11 cellular contexts compared by ENCODE assay signal in the genomic region with DNA sequence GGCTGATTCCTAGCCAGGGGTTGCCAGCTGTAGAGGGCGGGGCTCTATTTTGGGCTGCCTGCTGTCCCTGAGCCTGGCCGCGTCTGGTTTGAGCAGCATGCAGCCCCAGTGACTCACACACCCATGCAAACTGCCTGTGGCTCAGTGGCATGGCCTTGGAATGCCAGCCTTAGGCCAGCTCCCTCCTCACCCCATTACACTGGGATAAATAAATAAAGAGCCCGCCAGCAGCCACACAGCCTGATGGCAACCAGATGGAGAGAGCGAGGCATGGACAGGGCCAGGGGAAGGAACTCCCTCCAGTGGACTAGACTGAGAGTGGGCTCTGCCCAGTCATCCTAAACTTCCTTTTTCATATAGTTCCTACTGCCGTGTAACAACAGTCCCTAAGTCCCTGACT. TPM values are rescaled to one million over a fixed set of nuclear protein-coding genes. Genes with fewer than 3 reads are reported as not detected.
DNase-seq lines count a peak whose midpoint lies in the region; ATAC-seq and TF ChIP-seq lines count a peak whose summit lies in the region.
"Had no signal": no experiment of that assay in that cellular context is flagged by ENCODE, and none has a peak within 500 bp of the region (broad histone marks: within the 10 kb centered on the region; RNA-seq: fewer than 3 reads in every experiment).

No MANE protein-coding gene starts in this region.

- peaks cover 27% of the 10 kb centered on the region for H3K36me3 Mint-ChIP-seq in activated CD4-positive, alpha-beta memory T cell treated with anti-CD3 and anti-CD28 coated beads, Interleukin-2, amount 10 ng/mL, durations not matched to agents 7 days and 5 days (ENCODE audit: low read depth)

- no peak overlapping the region for H3K4me3 Mint-ChIP-seq in activated CD4-positive, alpha-beta memory T cell treated with anti-CD3 and anti-CD28 coated beads, Interleukin-2, amount 10 ng/mL, durations not matched to agents 7 days and 5 days
- H3K4me3 Mint-ChIP-seq: activated CD4-positive, alpha-beta memory T cell treated with anti-CD3 and anti-CD28 coated beads for 36 hours had no signal

- H3K9me3 Mint-ChIP-seq in activated CD4-positive, alpha-beta memory T cell treated with anti-CD3 and anti-CD28 coated beads, Interleukin-2, amount 10 ng/mL, durations not matched to agents 7 days and 5 days, result no peaks in the 10 kb centered on the region
- H3K9me3 Mint-ChIP-seq: activated CD4-positive, alpha-beta memory T cell treated with anti-CD3 and anti-CD28 coated beads for 36 hours had no signal

- POLR2A ChIA-PET in activated CD4-positive, alpha-beta memory T cell treated with anti-CD3 and anti-CD28 coated beads, Interleukin-2, amount 10 ng/mL, durations not matched to agents 7 days and 5 days (lab: Charles Lee), result no interaction called here

- no peaks in the 10 kb centered on the region for H3K4me1 Mint-ChIP-seq in activated CD4-positive, alpha-beta memory T cell treated with anti-CD3 and anti-CD28 coated beads, Interleukin-2, amount 10 ng/mL, durations not matched to agents 7 days and 5 days

- DNase-seq in HCEC 1CT (peak; percentile 90), fibroblast of mammary gland (ENCODE audit: low read depth) (peak; percentile 90), stromal cell of bone marrow (ENCODE audit: low read depth) (peak; percentile 83), NCI-H526 (lab: John Stamatoyannopoulos, UW) (no peak), superior temporal gyrus (ENCODE audit: extremely low spot score) (no peak)
- DNase-seq in activated CD4-positive, alpha-beta memory T cell treated with anti-CD3 and anti-CD28 coated beads, Interleukin-2, amount 10 ng/mL, durations not matched to agents 7 days and 5 days, result no peak
- DNase-seq: activated CD4-positive, alpha-beta memory T cell treated with anti-CD3 and anti-CD28 coated beads for 36 hours; NCI-H1930; right lobe of liver had no signal

- no peak overlapping the region for H3K27ac Mint-ChIP-seq in activated CD4-positive, alpha-beta memory T cell treated with anti-CD3 and anti-CD28 coated beads, Interleukin-2, amount 10 ng/mL, durations not matched to agents 7 days and 5 days
- H3K27ac Mint-ChIP-seq: activated CD4-positive, alpha-beta memory T cell treated with anti-CD3 and anti-CD28 coated beads for 36 hours had no signal

- no peaks in the 10 kb centered on the region for H3K27me3 Mint-ChIP-seq in activated CD4-positive, alpha-beta memory T cell treated with anti-CD3 and anti-CD28 coated beads, Interleukin-2, amount 10 ng/mL, durations not matched to agents 7 days and 5 days
- H3K27me3 Mint-ChIP-seq: activated CD4-positive, alpha-beta memory T cell treated with anti-CD3 and anti-CD28 coated beads for 36 hours had no signal

- CTCF ChIA-PET in activated CD4-positive, alpha-beta memory T cell treated with anti-CD3 and anti-CD28 coated beads, Interleukin-2, amount 10 ng/mL, durations not matched to agents 7 days and 5 days (lab: Charles Lee), result no interaction called here

- TF ChIP-seq CTCF in fibroblast of mammary gland (conservative IDR thresholded peaks at IDR 0.05; ENCODE audit: control insufficient read depth, insufficient read depth, low read depth, low read length), result peak; percentile 53

- peak; percentile 98 for ATAC-seq in SK-N-SH treated with all-trans-retinoic acid at 6 μM for 48 hours
- ATAC-seq: gastroesophageal sphincter had no signal

- no peak overlapping the region for H3K4me3 ChIP-seq in fibroblast of mammary gland (ENCODE audit: control insufficient read depth, low read depth, low read length)
- H3K4me3 ChIP-seq: gastroesophageal sphincter, right lobe of liver had no signal

TF ChIP-seq in SK-N-SH treated with all-trans-retinoic acid at 6 μM for 48 hours, 23 proteins besides CTCF, POLR2A, EP300 and RAD21:
- no peak for TF ChIP-seq ZNF565 (CRISPR knock-in tag; conservative IDR thresholded peaks at IDR 0.05; ENCODE audit: low read depth)
- no peak for TF ChIP-seq ZNF8 (CRISPR knock-in tag; IDR thresholded peaks at IDR 0.05)
- no peak for TF ChIP-seq SNAI2 (CRISPR knock-in tag; IDR thresholded peaks at IDR 0.05)

RNA-seq across cellular contexts. Expression of a gene that starts 18.3 kb away (rescaled TPM):
- 10 to 100 TPM; 12.0 to 12.2 TPM for total RNA-seq in activated CD4-positive, alpha-beta memory T cell treated with anti-CD3 and anti-CD28 coated beads, Interleukin-2, amount 10 ng/mL, durations not matched to agents 7 days and 5 days

RNA-seq across cellular contexts. Expression of a gene that starts 27.5 kb away (rescaled TPM):
- total RNA-seq in activated CD4-positive, alpha-beta memory T cell treated with anti-CD3 and anti-CD28 coated beads, Interleukin-2, amount 10 ng/mL, durations not matched to agents 7 days and 5 days, result 1 to 10 TPM; 2.3 TPM

RNA-seq across cellular contexts. Expression of a gene that starts 34.4 kb away (rescaled TPM):
- 10 to 100 TPM; 68.7 to 72.9 TPM for total RNA-seq in activated CD4-positive, alpha-beta memory T cell treated with anti-CD3 and anti-CD28 coated beads, Interleukin-2, amount 10 ng/mL, durations not matched to agents 7 days and 5 days

RNA-seq across cellular contexts. Expression of a gene that starts 35.7 kb away (rescaled TPM):
- total RNA-seq in activated CD4-positive, alpha-beta memory T cell treated with anti-CD3 and anti-CD28 coated beads, Interleukin-2, amount 10 ng/mL, durations not matched to agents 7 days and 5 days, result 100 to 1,000 TPM; 107 to 113 TPM

Comparison
In these comparisons a context has a peak if more than half of its experiments do, and no peak if none do; other contexts are left out.
1. DNase-seq: peak in HCEC 1CT (single experiment), fibroblast of mammary gland (single experiment) and stromal cell of bone marrow (single experiment); none in activated CD4-positive, alpha-beta memory T cell treated with anti-CD3 and anti-CD28 coated beads, Interleukin-2, amount 10 ng/mL, durations not matched to agents 7 days and 5 days (single experiment), NCI-H526 (0 of 2) and superior temporal gyrus (single experiment).